ENCODE assay signal across 22 cellular contexts in the genomic region with DNA sequence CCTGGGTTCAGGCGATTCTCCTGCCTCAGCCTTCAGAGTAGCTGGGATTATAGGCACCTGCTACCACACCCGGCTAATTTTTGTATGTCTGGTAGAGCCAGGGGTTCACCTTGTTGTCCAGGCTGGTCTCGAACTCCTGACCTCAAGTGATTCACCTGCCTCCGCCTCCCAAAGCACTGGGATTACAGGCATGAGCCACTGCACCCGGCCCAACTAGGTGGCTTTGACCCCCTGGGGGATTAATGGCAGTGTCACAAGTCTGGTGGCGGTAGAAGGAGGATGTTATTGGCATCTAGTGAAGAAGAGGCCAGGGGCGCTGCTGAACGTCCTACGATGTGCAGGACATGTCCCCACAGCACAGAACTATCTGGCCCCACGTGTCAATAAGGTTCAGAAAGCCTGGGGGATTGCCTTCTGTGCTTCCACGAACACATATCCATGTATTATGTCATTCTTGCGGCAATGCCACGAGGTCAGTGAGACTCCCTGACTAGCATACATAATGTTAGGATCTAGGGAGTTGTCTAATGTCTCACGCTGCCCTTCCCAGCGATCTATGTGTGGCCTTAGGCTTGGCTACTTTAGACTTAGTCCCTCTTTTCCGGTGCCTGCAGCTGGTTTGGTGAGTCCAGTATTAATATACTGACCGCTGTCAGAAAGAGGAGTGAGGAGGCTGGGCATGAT.
"Had no signal": no experiment of that assay in that cellular context is flagged by ENCODE, and none has a peak within 500 bp of the region (broad histone marks: within the 10 kb centered on the region; RNA-seq: fewer than 3 reads in every experiment).

No MANE protein-coding gene starts in this region.

- H3K27ac Mint-ChIP-seq: activated B cell treated with CpG ODN at 0.5 μM for 24 hours; activated naive CD4-positive, alpha-beta T cell treated with anti-CD3 and anti-CD28 coated beads, Interleukin-2, amount 50 U/mL, for 24 hours; dendritic cell treated with granulocyte-macrophage colony-stimulating factor and Interleukin-4, amounts not matched to agents 40 ng/mL and 50 ng/mL, for 4 days; stimulated activated memory B cell treated with anti-CD40 and anti-IgM and Interleukin-4, amounts not matched to agents 10 μg/mL and 1 μg/mL and 100 μg/mL, for 72 hours; T-cell had no signal

- ATAC-seq: left lung; stimulated activated memory B cell treated with anti-CD40 and anti-IgM and Interleukin-4, amounts not matched to agents 10 μg/mL and 1 μg/mL and 100 μg/mL, for 72 hours; T-cell; upper lobe of right lung had no signal

- H3K4me3 Mint-ChIP-seq: activated B cell treated with CpG ODN at 0.5 μM for 24 hours; activated naive CD4-positive, alpha-beta T cell treated with anti-CD3 and anti-CD28 coated beads, Interleukin-2, amount 50 U/mL, for 24 hours; dendritic cell treated with granulocyte-macrophage colony-stimulating factor and Interleukin-4, amounts not matched to agents 40 ng/mL and 50 ng/mL, for 4 days; stimulated activated memory B cell treated with anti-CD40 and anti-IgM and Interleukin-4, amounts not matched to agents 10 μg/mL and 1 μg/mL and 100 μg/mL, for 72 hours; T-cell had no signal

- H3K9me3 ChIP-seq: left lung, right lobe of liver, thoracic aorta, upper lobe of right lung had no signal

- DNase-seq: activated B cell treated with CpG ODN at 0.5 μM for 24 hours; activated CD4-positive, alpha-beta T cell treated with anti-CD3 and anti-CD28 coated beads for 4 hours; activated CD8-positive, alpha-beta memory T cell treated with anti-CD3 and anti-CD28 coated beads for 24 hours; activated CD8-positive, alpha-beta memory T cell treated with anti-CD3 and anti-CD28 coated beads, Interleukin-2, amount 50 U/mL, for 48 hours; activated effector memory CD4-positive, alpha-beta T cell treated with anti-CD3 and anti-CD28 coated beads, Interleukin-2, amount 50 U/mL, for 16 hours; activated T-cell treated with anti-CD3 and anti-CD28 coated beads, Interleukin-2, amount 50 U/mL, for 48 hours; effector CD8-positive, alpha-beta T cell; glutamatergic neuron; islet precursor cell; left lung; mammary epithelial cell; midbrain; right lobe of liver; stimulated activated CD4-positive, alpha-beta T cell treated with anti-CD3 and anti-CD28 coated beads, Interleukin-4, amount 100 ng/mL, for 24 hours; T-cell; upper lobe of right lung had no signal

- H3K4me1 ChIP-seq: left lung had no signal

- H3K36me3 Mint-ChIP-seq: activated naive CD4-positive, alpha-beta T cell treated with anti-CD3 and anti-CD28 coated beads, Interleukin-2, amount 50 U/mL, for 24 hours had no signal

- H3K4me1 Mint-ChIP-seq: activated naive CD4-positive, alpha-beta T cell treated with anti-CD3 and anti-CD28 coated beads, Interleukin-2, amount 50 U/mL, for 24 hours; stimulated activated memory B cell treated with anti-CD40 and anti-IgM and Interleukin-4, amounts not matched to agents 10 μg/mL and 1 μg/mL and 100 μg/mL, for 72 hours; T-cell had no signal

- H3K4me3 ChIP-seq: left lung, right lobe of liver, SK-N-MC, smooth muscle cell, thoracic aorta, upper lobe of right lung had no signal

- H3K4me2 ChIP-seq: smooth muscle cell had no signal

- H3K27ac ChIP-seq: left lung, SK-N-MC, thoracic aorta, upper lobe of right lung had no signal

- H3K27me3 Mint-ChIP-seq: activated B cell treated with CpG ODN at 0.5 μM for 24 hours; activated naive CD4-positive, alpha-beta T cell treated with anti-CD3 and anti-CD28 coated beads, Interleukin-2, amount 50 U/mL, for 24 hours; dendritic cell treated with granulocyte-macrophage colony-stimulating factor and Interleukin-4, amounts not matched to agents 40 ng/mL and 50 ng/mL, for 4 days; stimulated activated memory B cell treated with anti-CD40 and anti-IgM and Interleukin-4, amounts not matched to agents 10 μg/mL and 1 μg/mL and 100 μg/mL, for 72 hours; T-cell had no signal

- H3K27me3 ChIP-seq: left lung, right lobe of liver, upper lobe of right lung had no signal

- H3K9me3 Mint-ChIP-seq: activated B cell treated with CpG ODN at 0.5 μM for 24 hours; activated naive CD4-positive, alpha-beta T cell treated with anti-CD3 and anti-CD28 coated beads, Interleukin-2, amount 50 U/mL, for 24 hours; dendritic cell treated with granulocyte-macrophage colony-stimulating factor and Interleukin-4, amounts not matched to agents 40 ng/mL and 50 ng/mL, for 4 days; stimulated activated memory B cell treated with anti-CD40 and anti-IgM and Interleukin-4, amounts not matched to agents 10 μg/mL and 1 μg/mL and 100 μg/mL, for 72 hours; T-cell had no signal
